8 cellular contexts compared by ENCODE assay signal in genomic region chr6:167825759-167826229, GRCh38. TPM values are rescaled to one million over a fixed set of nuclear protein-coding genes. Genes with fewer than 3 reads are reported as not detected.
DNase-seq lines count a peak whose midpoint lies in the region; ATAC-seq and TF ChIP-seq lines count a peak whose summit lies in the region.

No MANE protein-coding gene starts in this region.

- peaks cover 9% of the 10 kb centered on the region for H3K4me1 Mint-ChIP-seq in MCF 10A (ENCODE audit: insufficient read depth, unreplicated experiment)

- ATAC-seq in GM19324 (IDR thresholded peaks at IDR 0.05; ENCODE audit: low FRiP score, unreplicated experiment) (peak; percentile 28), Panc1 (peak; percentile 64), GM19467 (IDR thresholded peaks at IDR 0.05; ENCODE audit: unreplicated experiment) (no peak), HG03196 (IDR thresholded peaks at IDR 0.05; ENCODE audit: unreplicated experiment) (no peak)

- BruUV-seq in Panc1 (replicated peaks; lab: Mats Ljungman, UMichigan), result no TSS peak
- no TSS peak for BruUV-seq in MCF 10A (replicated peaks; lab: Mats Ljungman, UMichigan)

- H3K27me3 ChIP-seq in Panc1 (ENCODE audit: control insufficient read depth, insufficient read depth, low read length) (no peaks in the 10 kb centered on the region), spleen (replicated peaks in 1 of 7) (peaks cover 0 to 57% (median 5%) of the 10 kb centered on the region in 7 donors)

- WGBS in spleen, 5 donors, result 2 to 5% (median 4%) methylated on average over 33 to 47 of the region's 47 CpGs

- POLR2A ChIA-PET in Panc1 (lab: Charles Lee), result no interaction called here
- POLR2A ChIA-PET in MCF 10A (lab: Yijun Ruan, JAX), result interaction anchor here (0.7 to 1.3 kb wide), 3 partner anchors 28 to 69 kb away, joined by 3 read pairs; no protein-coding TSS in a partner anchor

- peak overlapping the region; percentile 61 for H3K27ac Mint-ChIP-seq in MCF 10A (ENCODE audit: low read depth, unreplicated experiment)

- H3K36me3 ChIP-seq in Panc1 (ENCODE audit: control insufficient read depth, insufficient read depth, low read length) (no peaks in the 10 kb centered on the region; the same call in 1 of the 2 replicates), spleen (no peaks in the 10 kb centered on the region)

- TF ChIP-seq CTCF in Panc1 (IDR thresholded peaks at IDR 0.05), result no peak
- TF ChIP-seq CTCF in MCF 10A (IDR thresholded peaks at IDR 0.05; ENCODE audit: unreplicated experiment), result no peak
- no peak for TF ChIP-seq CTCF in spleen (IDR thresholded peaks at IDR 0.05 in 8 of 11, conservative IDR thresholded peaks at IDR 0.05 in 3 of 11)

- H3K27ac ChIP-seq in Panc1 (ENCODE audit: low read length) (peak overlapping the region; percentile 62), spleen (peak overlapping the region in 5 of 8 donors; percentile 20 to 68 (median 57))

- no peak for TF ChIP-seq POLR2A in spleen (IDR thresholded peaks at IDR 0.05)

- peak overlapping the region; percentile 96 for H3K4me3 Mint-ChIP-seq in MCF 10A (ENCODE audit: unreplicated experiment)

- H3K4me3 ChIP-seq in Panc1 (ENCODE audit: low read depth in 2 of 2, low read length in 2 of 2) (peak overlapping the region; percentile 69 to 89), spleen (peak overlapping the region; percentile 59 to 91 (median 68))

- H3K9me3 ChIP-seq in Panc1 (ENCODE audit: control insufficient read depth, insufficient read depth, low read depth, low read length) (no peaks in the 10 kb centered on the region), spleen (no peaks in the 10 kb centered on the region)

- CTCF ChIA-PET in Panc1 (lab: Charles Lee) (no interaction called here), MCF 10A (lab: Yijun Ruan, JAX) (no interaction called here)

- no peaks in the 10 kb centered on the region for H3K9me3 Mint-ChIP-seq in MCF 10A (ENCODE audit: unreplicated experiment)

- DNase-seq in AG08396 (ENCODE audit: low spot score), result peak; percentile 72
- no peak for DNase-seq in Panc1 (ENCODE audit: low read depth, low spot score)
- DNase-seq in MCF 10A (ENCODE audit: unreplicated experiment), result peak; percentile 55
- peak; percentile 43 for DNase-seq in iris pigment epithelial cell (ENCODE audit: low read depth)
- peak; percentile 86 for DNase-seq in spleen

- H3K36me3 Mint-ChIP-seq in MCF 10A (ENCODE audit: insufficient read depth, unreplicated experiment), result no peaks in the 10 kb centered on the region

- in situ Hi-C loops in Panc1 (cut with HindIII; ENCODE audit: low pct_unique_long_range_greater_than_20kb, low sequenced_read_pairs), result no loop called here

- no peaks in the 10 kb centered on the region for H3K27me3 Mint-ChIP-seq in MCF 10A (ENCODE audit: insufficient read depth, unreplicated experiment)

- intact Hi-C loops in Panc1 (cut with micrococcal nuclease; ENCODE audit: unreplicated experiment), result no loop called here
- intact Hi-C loops in MCF 10A (cut with micrococcal nuclease), result no loop called here
- intact Hi-C loops in spleen (cut with DNase I; ENCODE audit: low total_unique reads), result no loop called here

- H3K4me1 ChIP-seq in Panc1 (ENCODE audit: control insufficient read depth, insufficient read depth, low read length), result peaks cover 30% of the 10 kb centered on the region
- peaks cover 0 to 47% (median 31%) of the 10 kb centered on the region in 6 donors for H3K4me1 ChIP-seq in spleen

RNA-seq across cellular contexts. Expression of gene AFDN, which starts 0.9 kb away (rescaled TPM):
- total RNA-seq in Panc1 (2021; ENCODE audit: unreplicated experiment), result 143 TPM
- 104 TPM for polyA plus RNA-seq in Panc1 (2012; ENCODE audit: insufficient read length)
- 115 and 124 TPM in 2 replicates for total RNA-seq in MCF 10A (2022)
- total RNA-seq in spleen, result 100 to 1,000 TPM in 5 of 7 donors, 10 to 100 TPM in 2; 71.3 to 148 (median 133) TPM
- polyA plus RNA-seq in spleen, result 10 to 100 TPM in 2 of 3 donors, 1 to 10 TPM in 1; 7.4 to 24.1 (median 12.1) TPM

Comparison
In these comparisons a context has a peak if more than half of its experiments do, and no peak if none do; other contexts are left out.
1. ATAC-seq: peak in GM19324 (single experiment) and Panc1 (single experiment); none in GM19467 (single experiment) and HG03196 (single experiment).